ENCODE assay signal across 8 cellular contexts in genomic region chr12:51590347-51591019, GRCh38. TPM values are rescaled to one million over a fixed set of nuclear protein-coding genes. Genes with fewer than 3 reads are reported as not detected.
DNase-seq lines count a peak whose midpoint lies in the region; ATAC-seq, FAIRE-seq and TF ChIP-seq lines count a peak whose summit lies in the region.

No MANE protein-coding gene starts in this region.

- FAIRE-seq in pancreas (lab: Jason Lieb, UNC), result no peak

- H3K27me3 ChIP-seq in RWPE2 (ENCODE audit: insufficient read depth, poor library complexity, severe bottlenecking), result no peaks in the 10 kb centered on the region
- H3K27me3 ChIP-seq in pancreas, result no peaks in the 10 kb centered on the region
- no peaks in the 10 kb centered on the region for H3K27me3 ChIP-seq in thyroid gland

- H3K9me3 ChIP-seq in RWPE2 (ENCODE audit: severe bottlenecking), result no peaks in the 10 kb centered on the region
- H3K9me3 ChIP-seq in pancreas, result no peaks in the 10 kb centered on the region
- H3K9me3 ChIP-seq in thyroid gland, result no peaks in the 10 kb centered on the region

- H3K4me3 ChIP-seq in RWPE2 (ENCODE audit: severe bottlenecking) (peak overlapping the region; percentile 93), pancreas (peak overlapping the region; percentile 23 to 61 (median 42)), thyroid gland (replicated peaks in 1 of 3) (peak overlapping the region in 1 of 3 donors; percentile 19)

- ATAC-seq in GM21367 (IDR thresholded peaks at IDR 0.05; ENCODE audit: unreplicated experiment), result peak; percentile 55
- ATAC-seq in RWPE2 (ENCODE audit: low read depth), result peak; percentile 74
- peak; percentile 87 to 96 (median 94) for ATAC-seq in pancreas

- no peaks in the 10 kb centered on the region for H3K4me1 ChIP-seq in RWPE2 (ENCODE audit: insufficient read depth, poor library complexity, severe bottlenecking)
- H3K4me1 ChIP-seq in pancreas, result peaks cover 0 to 3% (median 0%) of the 10 kb centered on the region in 3 donors
- peaks cover 9 to 10% of the 10 kb centered on the region in 2 donors for H3K4me1 ChIP-seq in thyroid gland

- DNase-seq in CD1c-positive myeloid dendritic cell (ENCODE audit: extremely low spot score) (peak; percentile 76), Kasumi-1 (lab: John Stamatoyannopoulos, UW) (peak; percentile 31 to 41), RWPE2 (ENCODE audit: low spot score) (peak; percentile 60), globus pallidus (ENCODE audit: low spot score) (peak; percentile 68), pancreas (peak; percentile 55 to 92 (median 74)), thyroid gland (peak; percentile 63 to 65)
- peak; percentile 12 to 69 (median 41) for DNase-seq in activated naive CD4-positive, alpha-beta T cell (lab: John Stamatoyannopoulos, UW)

- WGBS in pancreas, 2 donors, result 2 to 5% methylated on average over 35 to 68 of the region's 68 CpGs
- WGBS in thyroid gland, 2 donors, result 18% methylated on average over 10 to 11 of the region's 68 CpGs

- no peak for TF ChIP-seq POLR2A in thyroid gland (IDR thresholded peaks at IDR 0.05)

- no peaks in the 10 kb centered on the region for H3K36me3 ChIP-seq in RWPE2 (ENCODE audit: low read depth)
- H3K36me3 ChIP-seq in pancreas, result no peaks in the 10 kb centered on the region
- H3K36me3 ChIP-seq in thyroid gland, result no peaks in the 10 kb centered on the region

- no peak overlapping the region for H3K27ac ChIP-seq in RWPE2 (ENCODE audit: poor library complexity, severe bottlenecking)
- no peak overlapping the region for H3K27ac ChIP-seq in pancreas
- no peak overlapping the region for H3K27ac ChIP-seq in thyroid gland

- intact Hi-C loops in pancreas (cut with DNase I) (no loop called here), thyroid gland (cut with DNase I) (no loop called here)

- TF ChIP-seq CTCF in RWPE2 (IDR thresholded peaks at IDR 0.05; ENCODE audit: poor library complexity, severe bottlenecking), result peak; percentile 83
- TF ChIP-seq CTCF in pancreas (IDR thresholded peaks at IDR 0.05), result peak; percentile 13 to 53 (median 32)
- TF ChIP-seq CTCF in thyroid gland (IDR thresholded peaks at IDR 0.05), result peak in 4 of 6 experiments; percentile 15 to 81 (median 51)

RNA-seq across cellular contexts. Expression of gene SCN8A, which starts 0.6 kb away (rescaled TPM):
- total RNA-seq in pancreas, result 1 to 10 TPM; 1.9 to 3.2 (median 2.3) TPM
- polyA plus RNA-seq in pancreas, result 1 to 10 TPM; 2.1 to 2.6 TPM
- total RNA-seq in thyroid gland, result 1 to 10 TPM in 3 of 4 donors, under 1 TPM in 1; 0.89 to 3.7 (median 1.3) TPM

Comparison
In these comparisons a context has a peak if more than half of its experiments do, and no peak if none do; other contexts are left out.
1. CTCF ChIP-seq: peak in every context shown above with its lines; median percentile 83 in RWPE2; 51 in thyroid gland; 32 in pancreas.